ENCODE assay signal across 12 cellular contexts in the genomic region with DNA sequence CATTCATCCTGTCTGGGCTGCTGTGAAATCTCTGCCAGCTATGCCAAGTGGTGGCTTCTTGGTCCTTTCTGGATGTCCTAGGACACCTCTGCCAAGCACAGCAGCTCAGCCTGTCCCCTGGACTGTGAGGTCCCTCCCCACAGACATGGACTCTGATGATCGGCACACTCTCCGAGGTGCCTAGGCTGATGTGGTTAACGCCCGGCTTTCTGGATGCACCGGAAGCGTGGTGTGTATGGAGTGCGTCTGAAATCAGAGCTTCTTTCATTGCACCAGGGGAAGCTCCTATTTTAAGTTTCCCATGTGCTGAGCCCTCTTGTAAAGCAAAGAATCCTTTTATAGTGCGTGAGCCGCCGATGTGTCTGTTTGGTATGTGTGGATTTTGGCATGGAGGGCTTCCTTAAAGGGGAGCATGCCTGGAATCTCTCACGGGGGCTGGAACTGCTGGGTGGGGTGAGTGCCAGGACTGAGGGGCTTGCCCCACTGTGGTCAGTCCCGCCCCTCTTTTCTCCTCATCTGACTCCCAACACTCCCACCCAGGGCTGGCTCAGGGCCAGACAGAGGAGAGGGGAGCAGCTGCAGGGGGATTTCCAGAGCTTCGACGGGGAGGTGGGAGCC. TPM values are rescaled to one million over a fixed set of nuclear protein-coding genes. Genes with fewer than 3 reads are reported as not detected.
A peak's percentile ranks its signal among the peaks of the same experiment; 100 is the strongest.
DNase-seq lines count a peak whose midpoint lies in the region; ATAC-seq, FAIRE-seq and TF ChIP-seq lines count a peak whose summit lies in the region.
"Had no signal": no experiment of that assay in that cellular context is flagged by ENCODE, and none has a peak within 500 bp of the region (broad histone marks: within the 10 kb centered on the region; RNA-seq: fewer than 3 reads in every experiment).

No MANE protein-coding gene starts in this region.

- WGBS in body of pancreas, 2 donors, result 19 to 23% methylated on average over 7 to 14 of the region's 14 CpGs
- 17% methylated on average over 12 of the region's 14 CpGs for WGBS in HepG2 (ENCODE audit: low lambda C conversion rate)

- H3K4me2 ChIP-seq in BLaER1 treated with 17β-estradiol and CSF1 and Interleukin-3, amounts not matched to agents 10 nM and 100 nM, result peak overlapping the region in 10 of 11 experiments; percentile 12 to 99 (median 70); a peak in 17 of 22 replicates
- peak overlapping the region; percentile 83 for H3K4me2 ChIP-seq in osteoblast (ENCODE audit: insufficient read depth, low read length)
- no peak overlapping the region for H3K4me2 ChIP-seq in HepG2 (ENCODE audit: low read depth, low read length)

- CTCF ChIA-PET in HepG2 (lab: Yijun Ruan, JAX; ENCODE audit: low intra/inter-chr PET ratio, low total read pairs), result no interaction called here

- peaks cover 0 to 19% (median 0%) of the 10 kb centered on the region in 11 experiments; a peak in 2 of 22 replicates for H4K20me1 ChIP-seq in BLaER1 treated with 17β-estradiol and CSF1 and Interleukin-3, amounts not matched to agents 10 nM and 100 nM
- no peaks in the 10 kb centered on the region for H4K20me1 ChIP-seq in osteoblast (ENCODE audit: insufficient read depth, low read length)
- H4K20me1 ChIP-seq in HepG2 (ENCODE audit: insufficient read depth, low read length), result no peaks in the 10 kb centered on the region; the same call in 1 of the 2 replicates

- no peak overlapping the region for H3K27ac ChIP-seq in BLaER1 treated with 17β-estradiol and CSF1 and Interleukin-3, amounts not matched to agents 10 nM and 100 nM
- H3K27ac ChIP-seq in SK-N-MC (no peak overlapping the region), osteoblast (ENCODE audit: low read depth, low read length) (peak overlapping the region; percentile 71), body of pancreas (no peak overlapping the region), HepG2 (ENCODE audit: extremely low read length, insufficient read depth, low read length) (no peak overlapping the region)
- H3K27ac ChIP-seq: VCaP had no signal

- H3K4me3 ChIP-seq in BLaER1 treated with 17β-estradiol and CSF1 and Interleukin-3, amounts not matched to agents 10 nM and 100 nM, result no peak overlapping the region
- peak overlapping the region; percentile 44 for H3K4me3 ChIP-seq in SK-N-MC
- no peak overlapping the region for H3K4me3 ChIP-seq in foreskin fibroblast (ENCODE audit: low read depth in 1 of 2, low read length in 2 of 2)
- peak overlapping the region; percentile 58 for H3K4me3 ChIP-seq in osteoblast (ENCODE audit: insufficient read depth, low read length)
- H3K4me3 ChIP-seq in body of pancreas, result no peak overlapping the region
- H3K4me3 ChIP-seq in HepG2 (replicated peaks in 1 of 3; ENCODE audit: insufficient read depth in 1 of 3, low read depth in 2 of 3, low read length in 3 of 3), result no peak overlapping the region
- H3K4me3 ChIP-seq: lung had no signal

- no peak for FAIRE-seq in HepG2 (lab: Jason Lieb, UNC)
- FAIRE-seq: H54 had no signal

- H3K36me3 ChIP-seq in BLaER1 treated with 17β-estradiol and CSF1 and Interleukin-3, amounts not matched to agents 10 nM and 100 nM, result no peaks in the 10 kb centered on the region
- H3K36me3 ChIP-seq in SK-N-MC (ENCODE audit: insufficient read depth, low read length), result no peaks in the 10 kb centered on the region
- H3K36me3 ChIP-seq in osteoblast (ENCODE audit: insufficient read depth, low read length), result no peaks in the 10 kb centered on the region
- no peaks in the 10 kb centered on the region for H3K36me3 ChIP-seq in body of pancreas (replicated peaks in 1 of 2; ENCODE audit: insufficient read depth in 1 of 2, low read depth in 2 of 2)
- no peaks in the 10 kb centered on the region for H3K36me3 ChIP-seq in HepG2 (replicated peaks in 1 of 2; ENCODE audit: control insufficient read depth in 1 of 2, insufficient read depth in 2 of 2, low read length in 2 of 2)

- TF ChIP-seq POLR2A in body of pancreas (IDR thresholded peaks at IDR 0.05), result no peak
- TF ChIP-seq POLR2A in HepG2 (IDR thresholded peaks at IDR 0.05; ENCODE audit: insufficient read depth in 1 of 2, low read depth in 2 of 2, low read length in 2 of 2), result no peak

- in situ Hi-C loops in HepG2 (cut with HindIII; ENCODE audit: extremely low pct_ligation_motif_present, low pct_unique_long_range_greater_than_20kb), result loop anchor here (10.0 kb wide), 1 partner anchor 243 kb away; no protein-coding TSS in a partner anchor

- peak overlapping the region in 3 of 11 experiments; percentile 3 to 25 (median 12); a peak in 2 of 22 replicates for H3K9ac ChIP-seq in BLaER1 treated with 17β-estradiol and CSF1 and Interleukin-3, amounts not matched to agents 10 nM and 100 nM
- H3K9ac ChIP-seq in SK-N-MC (ENCODE audit: insufficient read length) (no peak overlapping the region), HepG2 (ENCODE audit: insufficient read depth, low read depth, low read length) (no peak overlapping the region)

- BruUV-seq in HepG2 (replicated peaks; lab: Mats Ljungman, UMichigan), result no TSS peak

- H3K27me3 ChIP-seq in BLaER1 treated with 17β-estradiol and CSF1 and Interleukin-3, amounts not matched to agents 10 nM and 100 nM, result peaks cover 29 to 46% (median 39%) of the 10 kb centered on the region in 11 experiments
- H3K27me3 ChIP-seq in osteoblast (ENCODE audit: insufficient read depth, low read length) (peaks cover 28% of the 10 kb centered on the region), body of pancreas (peaks cover 0 to 7% of the 10 kb centered on the region in 2 donors), HepG2 (ENCODE audit: control insufficient read depth in 1 of 2, insufficient read depth in 2 of 2, low read length in 2 of 2) (peaks cover 24 to 85% of the 10 kb centered on the region in 2 experiments)

- POLR2A ChIA-PET in HepG2 (lab: Yijun Ruan, JAX), result no interaction called here

- intact Hi-C loops in body of pancreas (cut with DNase I), result no loop called here
- intact Hi-C loops in HepG2 (cut with micrococcal nuclease; ENCODE audit: unreplicated experiment), result loop anchor here (5.0 to 10.0 kb wide), 2 partner anchors 51 to 243 kb away; no protein-coding TSS in a partner anchor

- TF ChIP-seq CTCF in foreskin fibroblast (IDR thresholded peaks at IDR 0.05; ENCODE audit: low read depth, low read length), result no peak
- TF ChIP-seq CTCF in osteoblast (IDR thresholded peaks at IDR 0.05; ENCODE audit: extremely low read depth, low read depth, low read length), result no peak
- no peak for TF ChIP-seq CTCF in body of pancreas (IDR thresholded peaks at IDR 0.05)
- TF ChIP-seq CTCF in HepG2 (CRISPR knock-in tag; IDR thresholded peaks at IDR 0.05), result no peak

- H3K9me3 ChIP-seq in BLaER1 treated with 17β-estradiol and CSF1 and Interleukin-3, amounts not matched to agents 10 nM and 100 nM (replicated peaks in 1 of 11), result no peaks in the 10 kb centered on the region
- H3K9me3 ChIP-seq in SK-N-MC (ENCODE audit: low read depth, low read length), result no peaks in the 10 kb centered on the region
- no peaks in the 10 kb centered on the region for H3K9me3 ChIP-seq in osteoblast (ENCODE audit: low read depth, low read length)
- H3K9me3 ChIP-seq in body of pancreas, result no peaks in the 10 kb centered on the region
- H3K9me3 ChIP-seq in HepG2 (ENCODE audit: low read length), result no peaks in the 10 kb centered on the region

- TF ChIP-seq EP300 in HepG2 (IDR thresholded peaks at IDR 0.05; ENCODE audit: low read depth in 2 of 2, low read length in 2 of 2) (no peak), HepG2 (CRISPR knock-in tag; IDR thresholded peaks at IDR 0.05; ENCODE audit: borderline replicate concordance) (no peak)

- H3K79me2 ChIP-seq in osteoblast (ENCODE audit: insufficient read depth, low read length) (no peaks in the 10 kb centered on the region), HepG2 (ENCODE audit: insufficient read depth, low read length) (no peaks in the 10 kb centered on the region)

- no peak for ATAC-seq in GM18861 (IDR thresholded peaks at IDR 0.05; ENCODE audit: unreplicated experiment)
- no peak for ATAC-seq in body of pancreas
- no peak for ATAC-seq in HepG2
- ATAC-seq: stimulated activated naive CD8-positive, alpha-beta T cell treated with anti-CD3 and anti-CD28 coated beads, Interleukin-15, amount 100 ng/mL, for 72 hours had no signal

- peaks cover 47 to 86% (median 80%) of the 10 kb centered on the region in 10 experiments for H3K4me1 ChIP-seq in BLaER1 treated with 17β-estradiol and CSF1 and Interleukin-3, amounts not matched to agents 10 nM and 100 nM
- H3K4me1 ChIP-seq in osteoblast (ENCODE audit: insufficient read depth, low read length) (peaks cover 14% of the 10 kb centered on the region), body of pancreas (peaks cover 10% of the 10 kb centered on the region), HepG2 (ENCODE audit: insufficient read depth, low read length) (peaks cover 19% of the 10 kb centered on the region)

- TF ChIP-seq RAD21 in HepG2 (CRISPR knock-in tag; IDR thresholded peaks at IDR 0.05), result no peak

- no peak for DNase-seq in SK-N-MC (ENCODE audit: low read depth, low spot score)
- peak; percentile 42 to 71 for DNase-seq in foreskin fibroblast
- DNase-seq in osteoblast (ENCODE audit: insufficient read length, low spot score, missing footprints), result peak; percentile 97
- DNase-seq in body of pancreas, result no peak
- no peak for DNase-seq in NCI-H2107 (lab: John Stamatoyannopoulos, UW)
- DNase-seq in HepG2 (ENCODE audit: low spot score), result no peak
- DNase-seq: stimulated activated naive CD8-positive, alpha-beta T cell treated with anti-CD3 and anti-CD28 coated beads, Interleukin-15, amount 100 ng/mL, for 72 hours had no signal

- peak overlapping the region; percentile 81 for H2AFZ ChIP-seq in osteoblast (ENCODE audit: low read length)
- no peak overlapping the region for H2AFZ ChIP-seq in HepG2 (ENCODE audit: low read length)

RNA-seq across cellular contexts. Expression of gene ARHGAP23, which starts 6.9 kb away (rescaled TPM):
- total RNA-seq in osteoblast (47.0 and 49.8 TPM in 2 replicates), body of pancreas (10 to 100 TPM in 1 of 2 donors, 1 to 10 TPM in 1; 5.2 to 10.9 TPM), HepG2 (2016; rRNA removed; fragmentation: Illumina TruSeq; extraction: Trizol) (not detected in 2 replicates)
- total RNA-seq in HepG2 (2016; cell fraction: cytosol; rRNA removed; fragmentation: Illumina TruSeq; extraction: Trizol; ENCODE audit: low read depth), result not detected in 2 replicates
- 0.22 TPM in 1 of 2 replicates, not detected in the other for total RNA-seq in HepG2 (2016; cell fraction: insoluble cytoplasmic fraction; rRNA removed; fragmentation: Illumina TruSeq; extraction: Trizol)
- total RNA-seq in HepG2 (2016; cell fraction: membrane; rRNA removed; fragmentation: Illumina TruSeq; extraction: Trizol), result not detected in 2 replicates
- 0.96 TPM in 1 of 2 replicates, not detected in the other for total RNA-seq in HepG2 (2016; cell fraction: nucleus; rRNA removed; fragmentation: Illumina TruSeq; extraction: Trizol)
- 0.03 TPM in 2 replicates for polyA plus RNA-seq in HepG2 (2011; rRNA removed)
- 0.03 and 0.14 TPM in 2 replicates for polyA plus RNA-seq in HepG2 (2011; cell fraction: cytosol; rRNA removed)
- polyA plus RNA-seq in HepG2 (2011; cell fraction: nucleus; rRNA removed), result 0.28 and 0.32 TPM in 2 replicates
- 0.08 and 0.20 TPM in 2 replicates for polyA plus RNA-seq in HepG2 (2012)
- polyA plus RNA-seq in HepG2 (2016; cell fraction: cytosol; fragmentation: Illumina TruSeq; extraction: Trizol; ENCODE audit: low read depth), result 0.18 TPM in 1 of 2 replicates, not detected in the other
- polyA plus RNA-seq in HepG2 (2016; cell fraction: insoluble cytoplasmic fraction; fragmentation: Illumina TruSeq; extraction: Trizol; ENCODE audit: low read depth), result 0.04 TPM in 1 of 2 replicates, not detected in the other
- not detected in 2 replicates for polyA plus RNA-seq in HepG2 (2016; cell fraction: membrane; fragmentation: Illumina TruSeq; extraction: Trizol; ENCODE audit: low read depth)
- polyA plus RNA-seq in HepG2 (2016; cell fraction: nucleus; fragmentation: Illumina TruSeq; extraction: Trizol; ENCODE audit: insufficient read depth, low read depth), result 0.15 and 0.55 TPM in 2 replicates
- 41.8 TPM in 1 of 2 replicates, not detected in the other for polyA minus RNA-seq in HepG2 (2011; rRNA and poly(A)+ RNA removed; ENCODE audit: low replicate concordance)
- 0.20 TPM in 1 of 2 replicates, not detected in the other for polyA minus RNA-seq in HepG2 (2011; cell fraction: cytosol; rRNA and poly(A)+ RNA removed)
- polyA minus RNA-seq in HepG2 (2011; cell fraction: nucleus; rRNA and poly(A)+ RNA removed), result 0.39 TPM in 1 of 2 replicates, not detected in the other

Comparison
In these comparisons a context has a peak if more than half of its experiments do, and no peak if none do; other contexts are left out.
1. H3K4me3 ChIP-seq: peak in SK-N-MC (single experiment) and osteoblast (single experiment); none in BLaER1 treated with 17β-estradiol and CSF1 and Interleukin-3, amounts not matched to agents 10 nM and 100 nM (0 of 10), foreskin fibroblast (0 of 2), body of pancreas (0 of 2) and HepG2 (0 of 3).
2. DNase-seq: peak in foreskin fibroblast (2 of 2) and osteoblast (single experiment); none in SK-N-MC (single experiment), body of pancreas (0 of 4), NCI-H2107 (single experiment) and HepG2 (single experiment).